Comparison of ENCODE assay signal across 1 cellular context in genomic region chr7:14859267-14859666, GRCh38.
TF ChIP-seq lines count a peak whose summit lies in the region.

No MANE protein-coding gene starts in this region.

TF ChIP-seq in GM12878, 131 proteins besides CTCF, POLR2A, EP300 and RAD21 (continued from another document):
- no peak for TF ChIP-seq ZBTB40 (IDR thresholded peaks at IDR 0.05; ENCODE audit: borderline replicate concordance)
- no peak for TF ChIP-seq ESRRA (IDR thresholded peaks at IDR 0.05; ENCODE audit: low read length)
- TF ChIP-seq CHD2 (IDR thresholded peaks at IDR 0.05; ENCODE audit: borderline replicate concordance, low read depth, low read length) = no peak
- TF ChIP-seq EED (IDR thresholded peaks at IDR 0.05; ENCODE audit: low read depth) = no peak
- TF ChIP-seq PML (IDR thresholded peaks at IDR 0.05; ENCODE audit: low read length) = no peak
